In the genomic region with DNA sequence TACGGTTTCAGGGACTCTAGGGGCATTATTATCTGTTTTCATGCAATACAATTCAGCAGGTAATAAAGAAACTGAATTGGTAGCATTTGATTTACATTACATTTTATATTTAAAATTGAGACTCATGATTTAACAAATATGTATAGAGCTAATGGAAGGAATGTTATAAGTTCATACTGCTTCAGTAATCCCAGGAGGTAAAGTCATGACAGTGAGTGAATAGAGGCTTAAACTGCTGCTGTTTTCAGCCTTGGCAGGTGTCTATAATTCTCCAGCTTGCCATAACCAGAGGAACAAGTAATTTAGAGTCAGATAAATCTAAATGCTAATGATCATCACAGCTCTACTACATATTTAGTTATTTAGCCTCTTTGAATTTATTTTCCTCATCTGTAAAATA, we compare ENCODE assay signal across 24 cellular contexts.
DNase-seq lines count a peak whose midpoint lies in the region.
"Had no signal": no experiment of that assay in that cellular context is flagged by ENCODE, and none has a peak within 500 bp of the region (broad histone marks: within the 10 kb centered on the region; RNA-seq: fewer than 3 reads in every experiment).

No MANE protein-coding gene starts in this region.

- no peak overlapping the region for H3K27ac Mint-ChIP-seq in activated CD4-positive, alpha-beta T cell treated with anti-CD3 and anti-CD28 coated beads, Interleukin-2, amount 10 ng/mL, durations not matched to agents 24 days and 14 days
- H3K27ac Mint-ChIP-seq: CD14-positive monocyte; CD4-positive, alpha-beta memory T cell; CD4-positive, CD25-positive, alpha-beta regulatory T cell; CD8-positive, alpha-beta memory T cell had no signal

- no peak overlapping the region for H3K4me3 ChIP-seq in Karpas-422 (ENCODE audit: low read length)
- H3K4me3 ChIP-seq: BLaER1, GM12878 had no signal

- no peaks in the 10 kb centered on the region; the same call in 1 of the 2 replicates for H3K9me3 ChIP-seq in Karpas-422 (ENCODE audit: low read length)
- H3K9me3 ChIP-seq: BE2C, BLaER1 had no signal

- H4K20me1 ChIP-seq in Karpas-422 (ENCODE audit: insufficient read depth, low read depth, low read length) = no peaks in the 10 kb centered on the region
- H4K20me1 ChIP-seq: BLaER1 had no signal

- no peaks in the 10 kb centered on the region for H3K9me2 ChIP-seq in Karpas-422 (replicated peaks; ENCODE audit: insufficient read depth, low read length)

- H3K4me1 ChIP-seq in Karpas-422 (ENCODE audit: low read length) = peaks cover 48% of the 10 kb centered on the region
- H3K4me1 ChIP-seq: BLaER1 had no signal

- no peaks in the 10 kb centered on the region for H3K9me3 Mint-ChIP-seq in activated CD4-positive, alpha-beta T cell treated with anti-CD3 and anti-CD28 coated beads, Interleukin-2, amount 10 ng/mL, durations not matched to agents 24 days and 14 days

- intact Hi-C loops in activated CD4-positive, alpha-beta T cell treated with anti-CD3 and anti-CD28 coated beads, Interleukin-2, amount 10 ng/mL, durations not matched to agents 24 days and 14 days (cut with micrococcal nuclease) = no loop called here

- DNase-seq in NCI-H2171 treated with DMSO at 0.1 percent for 48 hours (lab: John Stamatoyannopoulos, UW) (peak; percentile 50), NCI-H2171 (lab: John Stamatoyannopoulos, UW) (no peak), Karpas-422 (peak; percentile 66), NCI-H446 treated with DMSO at 0.1 percent for 48 hours (lab: John Stamatoyannopoulos, UW) (peak; percentile 46), 8988T (no peak)
- no peak for DNase-seq in activated CD4-positive, alpha-beta T cell treated with anti-CD3 and anti-CD28 coated beads, Interleukin-2, amount 10 ng/mL, durations not matched to agents 24 days and 14 days
- DNase-seq: ACHN; BE2C; C1 segment of cervical spinal cord; CD4-positive, alpha-beta memory T cell; CD4-positive, CD25-positive, alpha-beta regulatory T cell; CD8-positive, alpha-beta memory T cell; COR-L47; DMS 273 treated with DMSO at 0.1 percent for 48 hours; DMS153; DMS53; DMS79; DND-41; EL; GDM1 had no signal

- no peaks in the 10 kb centered on the region for H3K27me3 Mint-ChIP-seq in activated CD4-positive, alpha-beta T cell treated with anti-CD3 and anti-CD28 coated beads, Interleukin-2, amount 10 ng/mL, durations not matched to agents 24 days and 14 days
- H3K27me3 Mint-ChIP-seq: CD4-positive, alpha-beta memory T cell; CD4-positive, CD25-positive, alpha-beta regulatory T cell; CD8-positive, alpha-beta memory T cell had no signal

- peak overlapping the region; percentile 18 for H3K4me2 ChIP-seq in Karpas-422 (ENCODE audit: low read depth, low read length, poor library complexity, severe bottlenecking)
- H3K4me2 ChIP-seq: BLaER1 had no signal

- H3K4me3 Mint-ChIP-seq in activated CD4-positive, alpha-beta T cell treated with anti-CD3 and anti-CD28 coated beads, Interleukin-2, amount 10 ng/mL, durations not matched to agents 24 days and 14 days = no peak overlapping the region
- H3K4me3 Mint-ChIP-seq: CD14-positive monocyte; CD4-positive, alpha-beta memory T cell; CD4-positive, CD25-positive, alpha-beta regulatory T cell; CD8-positive, alpha-beta memory T cell had no signal

- H3K27me3 ChIP-seq in Karpas-422 (ENCODE audit: low read length) = no peaks in the 10 kb centered on the region
- H3K27me3 ChIP-seq: BE2C, BLaER1 had no signal

- H3K79me2 ChIP-seq in Karpas-422 (ENCODE audit: low read length) = no peaks in the 10 kb centered on the region

- H3K36me3 Mint-ChIP-seq in activated CD4-positive, alpha-beta T cell treated with anti-CD3 and anti-CD28 coated beads, Interleukin-2, amount 10 ng/mL, durations not matched to agents 24 days and 14 days (ENCODE audit: low read depth) = no peaks in the 10 kb centered on the region
- H3K36me3 Mint-ChIP-seq: CD14-positive monocyte; CD4-positive, alpha-beta memory T cell; CD4-positive, CD25-positive, alpha-beta regulatory T cell; CD8-positive, alpha-beta memory T cell had no signal

- peak overlapping the region; percentile 92 for H3K27ac ChIP-seq in Karpas-422 (ENCODE audit: low read length)
- H3K27ac ChIP-seq: 22Rv1, BLaER1 had no signal

- H3K36me3 ChIP-seq in Karpas-422 (ENCODE audit: insufficient read depth, low read length) = no peaks in the 10 kb centered on the region; the same call in 1 of the 2 replicates
- H3K36me3 ChIP-seq: BE2C, BLaER1 had no signal

- no peaks in the 10 kb centered on the region for H3K4me1 Mint-ChIP-seq in activated CD4-positive, alpha-beta T cell treated with anti-CD3 and anti-CD28 coated beads, Interleukin-2, amount 10 ng/mL, durations not matched to agents 24 days and 14 days
- H3K4me1 Mint-ChIP-seq: CD14-positive monocyte; CD4-positive, alpha-beta memory T cell; CD4-positive, CD25-positive, alpha-beta regulatory T cell; CD8-positive, alpha-beta memory T cell had no signal

- no peak overlapping the region for H2AFZ ChIP-seq in Karpas-422 (ENCODE audit: low read length)

- H3K9ac ChIP-seq in Karpas-422 (ENCODE audit: low read length) = peak overlapping the region; percentile 55
- H3K9ac ChIP-seq: BLaER1 had no signal

Comparison
In these comparisons a context has a peak if more than half of its experiments do, and no peak if none do; other contexts are left out.
1. DNase-seq: peak in NCI-H2171 treated with DMSO at 0.1 percent for 48 hours (single experiment), Karpas-422 (single experiment) and NCI-H446 treated with DMSO at 0.1 percent for 48 hours (single experiment); none in NCI-H2171 (single experiment), 8988T (single experiment) and activated CD4-positive, alpha-beta T cell treated with anti-CD3 and anti-CD28 coated beads, Interleukin-2, amount 10 ng/mL, durations not matched to agents 24 days and 14 days (single experiment).